Comparison of ENCODE assay signal across 11 cellular contexts in the genomic region with DNA sequence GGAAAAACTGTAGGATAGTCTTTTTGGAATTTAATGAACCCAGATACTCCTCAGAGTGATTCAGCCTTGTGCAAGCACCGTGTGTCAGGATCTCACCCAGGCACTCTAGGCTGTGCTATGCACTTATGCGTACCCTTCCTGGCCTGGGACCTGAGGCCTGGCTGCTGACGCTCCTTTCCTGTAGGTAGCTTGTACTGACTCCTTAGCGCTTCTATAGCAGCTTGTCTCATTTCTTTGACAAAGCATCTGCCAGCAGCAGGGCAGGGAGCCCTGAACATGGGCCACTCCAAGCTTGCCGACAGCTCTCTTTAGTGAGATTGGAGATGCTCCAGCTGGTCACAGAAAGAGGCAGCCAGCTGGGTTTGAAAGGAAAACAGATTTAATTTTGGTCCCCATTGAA.
DNase-seq lines count a peak whose midpoint lies in the region; ATAC-seq and TF ChIP-seq lines count a peak whose summit lies in the region.
"Had no signal": no experiment of that assay in that cellular context is flagged by ENCODE, and none has a peak within 500 bp of the region (broad histone marks: within the 10 kb centered on the region; RNA-seq: fewer than 3 reads in every experiment).

No MANE protein-coding gene starts in this region.

- H3K27ac Mint-ChIP-seq in endothelial cell (ENCODE audit: unreplicated experiment), result no peak overlapping the region
- H3K27ac Mint-ChIP-seq: CD8-positive, alpha-beta T cell had no signal

- H3K4me1 Mint-ChIP-seq in endothelial cell (ENCODE audit: unreplicated experiment), result no peaks in the 10 kb centered on the region

- H3K4me1 ChIP-seq in right atrium auricular region, result peaks cover 3 to 45% of the 10 kb centered on the region in 2 donors
- H3K4me1 ChIP-seq in psoas muscle, result peaks cover 40% of the 10 kb centered on the region

- H3K4me3 ChIP-seq in right atrium auricular region (no peak overlapping the region), psoas muscle (no peak overlapping the region)
- H3K4me3 ChIP-seq: GM12878 had no signal

- no peaks in the 10 kb centered on the region for H3K36me3 Mint-ChIP-seq in endothelial cell (ENCODE audit: low read depth, unreplicated experiment)
- H3K36me3 Mint-ChIP-seq: CD8-positive, alpha-beta T cell had no signal

- no peak overlapping the region for H3K4me3 Mint-ChIP-seq in endothelial cell (ENCODE audit: unreplicated experiment)
- H3K4me3 Mint-ChIP-seq: CD8-positive, alpha-beta T cell had no signal

- H3K27me3 ChIP-seq in right atrium auricular region (no peaks in the 10 kb centered on the region), psoas muscle (ENCODE audit: insufficient read depth in 3 of 3, low read length in 2 of 3) (no peaks in the 10 kb centered on the region)

- intact Hi-C loops in psoas muscle (cut with DNase I), result loop anchor here in 1 of 2 donors (10.0 kb wide), 1 partner anchor 119 kb away; no protein-coding TSS in a partner anchor

- DNase-seq in Daoy (ENCODE audit: low read depth) (peak; percentile 46), astrocyte of the hippocampus (ENCODE audit: low read depth, low spot score) (peak; percentile 23), right atrium auricular region (ENCODE audit: low spot score) (peak; percentile 63), psoas muscle (peak; percentile 28 to 50), left lobe of liver (ENCODE audit: low spot score) (no peak), endothelial cell (ENCODE audit: low spot score) (no peak), NCI-H187 treated with DMSO at 0.1 percent for 48 hours (lab: John Stamatoyannopoulos, UW) (no peak)
- DNase-seq: activated gamma-delta T cell; CD8-positive, alpha-beta T cell had no signal

- H3K9me3 ChIP-seq in right atrium auricular region (no peaks in the 10 kb centered on the region), psoas muscle (no peaks in the 10 kb centered on the region)

- WGBS in psoas muscle, 3 donors, result 28 to 38% (median 30%) methylated on average over 5 of the region's 5 CpGs

- no peaks in the 10 kb centered on the region for H3K36me3 ChIP-seq in right atrium auricular region
- no peaks in the 10 kb centered on the region for H3K36me3 ChIP-seq in psoas muscle (ENCODE audit: insufficient read depth in 1 of 2, low read depth in 1 of 2)

- TF ChIP-seq CTCF in right atrium auricular region (IDR thresholded peaks at IDR 0.05) (no peak), psoas muscle (IDR thresholded peaks at IDR 0.05) (no peak), endothelial cell (IDR thresholded peaks at IDR 0.05; ENCODE audit: unreplicated experiment) (no peak)

- ATAC-seq in psoas muscle (peak; percentile 28 to 64 (median 60)), left lobe of liver (no peak), GM18873 (IDR thresholded peaks at IDR 0.05; ENCODE audit: low FRiP score, unreplicated experiment) (no peak)
- ATAC-seq: CD8-positive, alpha-beta T cell; GM12878 had no signal

- no peaks in the 10 kb centered on the region for H3K9me3 Mint-ChIP-seq in endothelial cell (ENCODE audit: unreplicated experiment)
- H3K9me3 Mint-ChIP-seq: CD8-positive, alpha-beta T cell had no signal

- H3K27me3 Mint-ChIP-seq in endothelial cell (ENCODE audit: unreplicated experiment), result no peaks in the 10 kb centered on the region

- H3K27ac ChIP-seq in right atrium auricular region, result peak overlapping the region; percentile 32 to 68
- peak overlapping the region; percentile 37 for H3K27ac ChIP-seq in psoas muscle

Comparison
In these comparisons a context has a peak if more than half of its experiments do, and no peak if none do; other contexts are left out.
1. DNase-seq: peak in Daoy (single experiment), astrocyte of the hippocampus (single experiment), right atrium auricular region (single experiment) and psoas muscle (2 of 2); none in left lobe of liver (single experiment), endothelial cell (single experiment) and NCI-H187 treated with DMSO at 0.1 percent for 48 hours (single experiment).
2. ATAC-seq: peak in psoas muscle (4 of 4); none in left lobe of liver (single experiment) and GM18873 (single experiment).